7 cellular contexts compared by ENCODE assay signal in genomic region chr7:121395961-121396757, GRCh38.
DNase-seq lines count a peak whose midpoint lies in the region; ATAC-seq and TF ChIP-seq lines count a peak whose summit lies in the region.

Gene FAM3C, minus strand, starts transcription at chr7:121396308. Its CDS starts 13,339 bp downstream, at chr7:121382969.

- peak; percentile 80 for TF ChIP-seq CTCF in astrocyte of the cerebellum (IDR thresholded peaks at IDR 0.05; ENCODE audit: low read depth, low read length, missing control alignments)
- peak; percentile 69 for TF ChIP-seq CTCF in retinal pigment epithelial cell (conservative IDR thresholded peaks at IDR 0.05; ENCODE audit: low read depth, low read length)

- peak; percentile 86 for ATAC-seq in GM18502 (IDR thresholded peaks at IDR 0.05; ENCODE audit: poor library complexity, unreplicated experiment)
- peak; percentile 65 for ATAC-seq in HG02938 (IDR thresholded peaks at IDR 0.05; ENCODE audit: unreplicated experiment)

- H3K4me3 ChIP-seq in astrocyte of the cerebellum (ENCODE audit: low read depth, low read length): peak within 1 kb of the TSS; percentile 61
- H3K4me3 ChIP-seq in retinal pigment epithelial cell (ENCODE audit: low read length): peak within 1 kb of the TSS; percentile 68

- in situ Hi-C loops in astrocyte of the cerebellum (cut with HindIII; ENCODE audit: low sequenced_read_pairs): no loop called here

- DNase-seq in NCI-H187 treated with DMSO at 0.1 percent for 48 hours (lab: John Stamatoyannopoulos, UW) (peak; percentile 66), T-helper 22 cell (ENCODE audit: low read depth) (peak; percentile 63), astrocyte of the cerebellum (ENCODE audit: low read depth) (peak; percentile 78), hippocampal formation (lab: John Stamatoyannopoulos, UW) (peak; percentile 85 to 94), retinal pigment epithelial cell (ENCODE audit: low read depth) (peak; percentile 51)

Comparison
In these comparisons a context has a peak if more than half of its experiments do, and no peak if none do; other contexts are left out.
1. Peak in every context shown above with its lines: DNase-seq, ATAC-seq and H3K4me3 ChIP-seq.